In genomic region chr1:44949286-44949685, GRCh38 we compare ENCODE assay signal across 23 cellular contexts. TPM values are rescaled to one million over a fixed set of nuclear protein-coding genes. Genes with fewer than 3 reads are reported as not detected.
DNase-seq lines count a peak whose midpoint lies in the region; ATAC-seq, FAIRE-seq and TF ChIP-seq lines count a peak whose summit lies in the region.
"Had no signal": no experiment of that assay in that cellular context is flagged by ENCODE, and none has a peak within 500 bp of the region (broad histone marks: within the 10 kb centered on the region; RNA-seq: fewer than 3 reads in every experiment).

No MANE protein-coding gene starts in this region.

- TF ChIP-seq RAD21 in HepG2 (CRISPR knock-in tag; IDR thresholded peaks at IDR 0.05): no peak

- no peak for TF ChIP-seq POLR2A in HepG2 (IDR thresholded peaks at IDR 0.05; ENCODE audit: insufficient read depth in 1 of 2, low read depth in 2 of 2, low read length in 2 of 2)

- no peak for TF ChIP-seq CTCF in VCaP (conservative IDR thresholded peaks at IDR 0.05)
- no peak for TF ChIP-seq CTCF in HepG2 (CRISPR knock-in tag; IDR thresholded peaks at IDR 0.05)
- TF ChIP-seq CTCF in lower lobe of right lung (IDR thresholded peaks at IDR 0.05): no peak

- H3K4me2 ChIP-seq in HepG2 (ENCODE audit: low read depth, low read length): peak overlapping the region; percentile 57
- H3K4me2 ChIP-seq: A549 had no signal

- H3K9me3 ChIP-seq in HepG2 (ENCODE audit: low read length) (no peaks in the 10 kb centered on the region), small intestine (ENCODE audit: control insufficient read depth, low read depth) (no peaks in the 10 kb centered on the region), lower lobe of right lung (no peaks in the 10 kb centered on the region)
- H3K9me3 ChIP-seq: A549; BLaER1 treated with 17β-estradiol and CSF1 and Interleukin-3, amounts not matched to agents 10 nM and 100 nM; Peyer's patch had no signal

- H4K20me1 ChIP-seq in HepG2 (ENCODE audit: insufficient read depth, low read length): no peaks in the 10 kb centered on the region

- no peaks in the 10 kb centered on the region for H3K79me2 ChIP-seq in HepG2 (ENCODE audit: insufficient read depth, low read length)

- no TSS peak for BruUV-seq in HepG2 (replicated peaks; lab: Mats Ljungman, UMichigan)

- H2AFZ ChIP-seq in HepG2 (ENCODE audit: low read length): no peak overlapping the region

- 11% methylated on average over 2 of the region's 2 CpGs for WGBS in HepG2 (ENCODE audit: low lambda C conversion rate)
- 16 to 61% (median 27%) methylated on average over 2 of the region's 2 CpGs for WGBS in small intestine, 3 donors

- H3K4me3 ChIP-seq in HepG2 (replicated peaks in 1 of 3; ENCODE audit: insufficient read depth in 1 of 3, low read depth in 2 of 3, low read length in 3 of 3) (peak overlapping the region in 1 of 3 experiments; percentile 39; a peak in 1 of 6 replicates), small intestine (ENCODE audit: low read depth in 1 of 2, low read length in 2 of 2) (no peak overlapping the region), lower lobe of right lung (no peak overlapping the region)
- H3K4me3 ChIP-seq: A549; BLaER1 treated with 17β-estradiol and CSF1 and Interleukin-3, amounts not matched to agents 10 nM and 100 nM; Peyer's patch; SK-N-MC had no signal

- in situ Hi-C loops in HepG2 (cut with HindIII; ENCODE audit: extremely low pct_ligation_motif_present, low pct_unique_long_range_greater_than_20kb): no loop called here

- intact Hi-C loops in HepG2 (cut with micrococcal nuclease; ENCODE audit: unreplicated experiment): no loop called here
- intact Hi-C loops in lower lobe of right lung (cut with DNase I): no loop called here

- H3K4me1 ChIP-seq in HepG2 (ENCODE audit: insufficient read depth, low read length) (peaks cover 67% of the 10 kb centered on the region), small intestine (ENCODE audit: control insufficient read depth in 2 of 2, insufficient read depth in 1 of 2, low read depth in 1 of 2, low read length in 1 of 2) (peaks cover 0 to 2% of the 10 kb centered on the region in 2 donors), lower lobe of right lung (peaks cover 12% of the 10 kb centered on the region)
- H3K4me1 ChIP-seq: A549, Peyer's patch had no signal

- FAIRE-seq in HepG2 (lab: Jason Lieb, UNC) (peak; percentile 43), small intestine (lab: Jason Lieb, UNC) (no peak)
- FAIRE-seq: A549, D721Med, GM18507, H54 had no signal

- CTCF ChIA-PET in HepG2 (lab: Yijun Ruan, JAX; ENCODE audit: low intra/inter-chr PET ratio, low total read pairs): no interaction called here

- peak; percentile 63 for DNase-seq in NCI-H82 (lab: John Stamatoyannopoulos, UW)
- peak; percentile 88 for DNase-seq in HepG2 (ENCODE audit: low spot score)
- DNase-seq in small intestine: peak; percentile 49
- no peak for DNase-seq in stimulated activated CD8-positive, alpha-beta memory T cell treated with anti-CD3 and anti-CD28 coated beads, Interleukin-4, amount 100 ng/mL, for 48 hours
- DNase-seq in lower lobe of right lung: no peak
- DNase-seq: AML-193; CD4-positive, alpha-beta T cell; NCI-H1048; NCI-H1417 treated with DMSO at 0.1 percent for 48 hours; NCI-H187; NCI-H446; NCI-H524 treated with DMSO at 0.1 percent for 48 hours; NCI-H774; Peyer's patch; SHP77 treated with DMSO at 0.1 percent for 48 hours had no signal

- POLR2A ChIA-PET in HepG2 (lab: Yijun Ruan, JAX): no interaction called here

- peak overlapping the region; percentile 62 for H3K27ac ChIP-seq in VCaP
- H3K27ac ChIP-seq in HepG2 (ENCODE audit: extremely low read length, insufficient read depth, low read length): peak overlapping the region; percentile 85
- no peak overlapping the region for H3K27ac ChIP-seq in small intestine (ENCODE audit: low read depth in 1 of 2, low read length in 1 of 2)
- H3K27ac ChIP-seq in lower lobe of right lung: no peak overlapping the region
- H3K27ac ChIP-seq: A549; BLaER1 treated with 17β-estradiol and CSF1 and Interleukin-3, amounts not matched to agents 10 nM and 100 nM; Peyer's patch; SK-N-MC had no signal

- peak overlapping the region; percentile 33 for H3K9ac ChIP-seq in HepG2 (ENCODE audit: insufficient read depth, low read depth, low read length)
- H3K9ac ChIP-seq: BLaER1 treated with 17β-estradiol and CSF1 and Interleukin-3, amounts not matched to agents 10 nM and 100 nM had no signal

- H3K36me3 ChIP-seq in HepG2 (replicated peaks in 1 of 2; ENCODE audit: control insufficient read depth in 1 of 2, insufficient read depth in 2 of 2, low read length in 2 of 2): no peaks in the 10 kb centered on the region
- no peaks in the 10 kb centered on the region for H3K36me3 ChIP-seq in small intestine (ENCODE audit: control insufficient read depth in 2 of 2, insufficient read depth in 2 of 2, low read length in 2 of 2)
- no peaks in the 10 kb centered on the region for H3K36me3 ChIP-seq in lower lobe of right lung
- H3K36me3 ChIP-seq: Peyer's patch had no signal

- TF ChIP-seq EP300 in HepG2 (IDR thresholded peaks at IDR 0.05; ENCODE audit: low read depth in 2 of 2, low read length in 2 of 2) (peak in 1 of 2 experiments; percentile 72; a peak in 1 of 4 replicates), HepG2 (CRISPR knock-in tag; IDR thresholded peaks at IDR 0.05; ENCODE audit: borderline replicate concordance) (no peak)

- peak; percentile 79 for ATAC-seq in HepG2
- ATAC-seq in lower lobe of right lung: no peak
- no peak for ATAC-seq in HG03469 (IDR thresholded peaks at IDR 0.05; ENCODE audit: unreplicated experiment)
- ATAC-seq: A549 had no signal

- H3K27me3 ChIP-seq in HepG2 (ENCODE audit: control insufficient read depth in 1 of 2, insufficient read depth in 2 of 2, low read length in 2 of 2): no peaks in the 10 kb centered on the region
- H3K27me3 ChIP-seq in small intestine (ENCODE audit: control insufficient read depth in 2 of 2, insufficient read depth in 2 of 2, low read length in 2 of 2): no peaks in the 10 kb centered on the region
- no peaks in the 10 kb centered on the region for H3K27me3 ChIP-seq in lower lobe of right lung (ENCODE audit: low read depth)
- H3K27me3 ChIP-seq: BLaER1 treated with 17β-estradiol and CSF1 and Interleukin-3, amounts not matched to agents 10 nM and 100 nM; Peyer's patch had no signal

TF ChIP-seq in HepG2, 621 proteins besides CTCF, POLR2A, EP300 and RAD21 (continues in another document):
- TF ChIP-seq FOXP1 (IDR thresholded peaks at IDR 0.05) (no peak), FOXP1 (CRISPR knock-in tag; IDR thresholded peaks at IDR 0.05) (peak; percentile 28; the same call in 1 of the 2 replicates), ZKSCAN8 (CRISPR knock-in tag; IDR thresholded peaks at IDR 0.05; ENCODE audit: borderline replicate concordance) (peak; percentile 35; the same call in 1 of the 2 replicates), ZFYVE20 (CRISPR knock-in tag; IDR thresholded peaks at IDR 0.05; ENCODE audit: borderline replicate concordance, low read depth) (no peak), SIX1 (CRISPR knock-in tag; IDR thresholded peaks at IDR 0.05; ENCODE audit: borderline replicate concordance) (peak; percentile 53; the same call in 1 of the 2 replicates), FOXA3 (CRISPR knock-in tag; IDR thresholded peaks at IDR 0.05) (peak; percentile 33; the same call in 1 of the 2 replicates), GABPA (IDR thresholded peaks at IDR 0.05; ENCODE audit: low read depth, low read length) (no peak), GABPA (CRISPR knock-in tag; IDR thresholded peaks at IDR 0.05; ENCODE audit: low read depth) (no peak), ZBTB21 (CRISPR knock-in tag; IDR thresholded peaks at IDR 0.05) (no peak), TCF7 (IDR thresholded peaks at IDR 0.05; ENCODE audit: low read depth) (peak; percentile 65; the same call in 1 of the 2 replicates), ATF7-NPFF (CRISPR knock-in tag; IDR thresholded peaks at IDR 0.05; ENCODE audit: low read depth) (no peak), NCOR1 (IDR thresholded peaks at IDR 0.05; ENCODE audit: borderline replicate concordance, low read length) (peak; percentile 79; the same call in 1 of the 2 replicates), FOXJ3 (CRISPR knock-in tag; IDR thresholded peaks at IDR 0.05; ENCODE audit: borderline replicate concordance) (peak; percentile 35; the same call in 1 of the 2 replicates), HNF4A (CRISPR knock-in tag; IDR thresholded peaks at IDR 0.05) (peak; percentile 72), HDAC2 (CRISPR knock-in tag; IDR thresholded peaks at IDR 0.05) (peak; percentile 31; the same call in 1 of the 2 replicates), ZNF431 (CRISPR knock-in tag; IDR thresholded peaks at IDR 0.05; ENCODE audit: borderline replicate concordance, low read depth) (no peak), CREM (IDR thresholded peaks at IDR 0.05) (peak; percentile 61; the same call in 1 of the 2 replicates), CREM (CRISPR knock-in tag; IDR thresholded peaks at IDR 0.05) (no peak), ZNF678 (CRISPR knock-in tag; IDR thresholded peaks at IDR 0.05) (no peak)

RNA-seq across cellular contexts. Expression of gene EIF2B3, which starts 37.1 kb away (rescaled TPM):
- total RNA-seq in HepG2 (2016; rRNA removed; fragmentation: Illumina TruSeq; extraction: Trizol): 41.0 and 62.6 TPM in 2 replicates
- total RNA-seq in HepG2 (2016; cell fraction: cytosol; rRNA removed; fragmentation: Illumina TruSeq; extraction: Trizol; ENCODE audit: low read depth): 9.5 and 10.1 TPM in 2 replicates
- total RNA-seq in HepG2 (2016; cell fraction: insoluble cytoplasmic fraction; rRNA removed; fragmentation: Illumina TruSeq; extraction: Trizol): 39.3 and 67.7 TPM in 2 replicates
- total RNA-seq in HepG2 (2016; cell fraction: membrane; rRNA removed; fragmentation: Illumina TruSeq; extraction: Trizol): 13.5 and 13.7 TPM in 2 replicates
- total RNA-seq in HepG2 (2016; cell fraction: nucleus; rRNA removed; fragmentation: Illumina TruSeq; extraction: Trizol): 24.8 and 30.1 TPM in 2 replicates
- polyA plus RNA-seq in HepG2 (2011; rRNA removed): 17.1 and 20.1 TPM in 2 replicates
- polyA plus RNA-seq in HepG2 (2011; cell fraction: cytosol; rRNA removed): 14.3 and 17.4 TPM in 2 replicates
- 4.6 and 6.5 TPM in 2 replicates for polyA plus RNA-seq in HepG2 (2011; cell fraction: nucleus; rRNA removed)
- polyA plus RNA-seq in HepG2 (2012): 18.6 and 21.6 TPM in 2 replicates
- 5.6 and 5.8 TPM in 2 replicates for polyA plus RNA-seq in HepG2 (2016; cell fraction: cytosol; fragmentation: Illumina TruSeq; extraction: Trizol; ENCODE audit: low read depth)
- 51.1 and 52.1 TPM in 2 replicates for polyA plus RNA-seq in HepG2 (2016; cell fraction: insoluble cytoplasmic fraction; fragmentation: Illumina TruSeq; extraction: Trizol; ENCODE audit: low read depth)
- polyA plus RNA-seq in HepG2 (2016; cell fraction: membrane; fragmentation: Illumina TruSeq; extraction: Trizol; ENCODE audit: low read depth): 6.7 and 6.9 TPM in 2 replicates
- polyA plus RNA-seq in HepG2 (2016; cell fraction: nucleus; fragmentation: Illumina TruSeq; extraction: Trizol; ENCODE audit: insufficient read depth, low read depth): 14.3 and 17.5 TPM in 2 replicates
- 12.9 and 18.9 TPM in 2 replicates for polyA minus RNA-seq in HepG2 (2011; rRNA and poly(A)+ RNA removed; ENCODE audit: low replicate concordance)
- polyA minus RNA-seq in HepG2 (2011; cell fraction: cytosol; rRNA and poly(A)+ RNA removed): 8.2 and 12.9 TPM in 2 replicates
- polyA minus RNA-seq in HepG2 (2011; cell fraction: nucleus; rRNA and poly(A)+ RNA removed): 24.9 and 35.5 TPM in 2 replicates
- 10 to 100 TPM in 1 of 3 donors, 1 to 10 TPM in 2; 5.6 to 19.4 (median 6.5) TPM for polyA plus RNA-seq in small intestine
- 25.8 TPM for total RNA-seq in lower lobe of right lung

Comparison
In these comparisons a context has a peak if more than half of its experiments do, and no peak if none do; other contexts are left out.
1. DNase-seq: peak in NCI-H82 (single experiment), HepG2 (single experiment) and small intestine (single experiment); none in stimulated activated CD8-positive, alpha-beta memory T cell treated with anti-CD3 and anti-CD28 coated beads, Interleukin-4, amount 100 ng/mL, for 48 hours (single experiment) and lower lobe of right lung (single experiment).
2. H3K27ac ChIP-seq: peak in VCaP (single experiment) and HepG2 (single experiment); none in small intestine (0 of 2) and lower lobe of right lung (single experiment).